16 cellular contexts compared by ENCODE assay signal in the genomic region with DNA sequence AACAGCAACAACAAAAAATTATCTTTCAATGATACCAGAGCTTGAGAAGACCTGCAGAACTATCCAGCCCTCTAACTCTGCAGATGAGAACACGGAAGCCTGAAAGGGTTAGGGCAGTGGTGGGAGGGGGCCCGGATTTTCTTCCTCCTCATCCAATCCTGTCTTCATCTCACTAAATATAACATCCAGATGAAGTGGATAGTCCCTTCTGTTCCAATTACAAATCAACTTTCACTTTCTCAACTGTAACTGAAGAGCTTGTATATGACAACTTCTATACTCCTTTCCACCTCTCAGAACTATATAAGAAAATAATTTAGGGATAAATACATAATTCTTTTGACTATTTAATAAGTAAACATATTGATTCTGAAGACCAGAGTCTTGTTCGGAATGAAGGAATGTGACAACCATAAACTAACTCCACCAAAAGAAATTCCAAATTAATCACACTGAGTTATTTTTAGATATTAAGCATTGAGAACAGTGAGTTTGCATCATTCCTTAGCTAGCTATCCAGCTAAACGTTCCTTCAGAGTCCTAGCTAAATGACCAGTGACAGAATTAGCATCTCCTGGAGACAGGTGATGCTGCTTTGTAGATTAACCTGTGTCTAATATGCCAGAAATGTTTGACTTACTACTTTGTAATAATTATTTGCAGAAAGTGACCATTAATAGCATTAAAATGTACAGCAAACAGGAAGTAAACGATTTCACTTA. TPM values are rescaled to one million over a fixed set of nuclear protein-coding genes. Genes with fewer than 3 reads are reported as not detected.
A peak's percentile ranks its signal among the peaks of the same experiment; 100 is the strongest.
DNase-seq lines count a peak whose midpoint lies in the region; ATAC-seq, FAIRE-seq and TF ChIP-seq lines count a peak whose summit lies in the region.
"Had no signal": no experiment of that assay in that cellular context is flagged by ENCODE, and none has a peak within 500 bp of the region (broad histone marks: within the 10 kb centered on the region; RNA-seq: fewer than 3 reads in every experiment).

No MANE protein-coding gene starts in this region.

- peak; percentile 51 for FAIRE-seq in pancreas (lab: Jason Lieb, UNC)

- no peaks in the 10 kb centered on the region for H3K9me3 ChIP-seq in pancreas
- H3K9me3 ChIP-seq: BE2C had no signal

- peaks cover 34 to 43% (median 36%) of the 10 kb centered on the region in 3 donors for H3K4me1 ChIP-seq in pancreas
- H3K4me1 ChIP-seq: BE2C had no signal

- H3K27ac ChIP-seq in pancreas = peak overlapping the region in 2 of 4 donors; percentile 38 to 69

- intact Hi-C loops in Right ventricle myocardium superior (cut with DNase I) = loop anchor here (10.0 kb wide), 1 partner anchor 71 kb away; no protein-coding TSS in a partner anchor
- intact Hi-C loops in pancreas (cut with DNase I) = no loop called here

- ATAC-seq in Right ventricle myocardium superior (ENCODE audit: poor library complexity) = peak; percentile 63
- peak; percentile 25 to 52 (median 42) for ATAC-seq in pancreas
- no peak for ATAC-seq in HG03460 (IDR thresholded peaks at IDR 0.05; ENCODE audit: unreplicated experiment)
- ATAC-seq in HG03159 (IDR thresholded peaks at IDR 0.05; ENCODE audit: unreplicated experiment) = no peak
- ATAC-seq in HG02885 (IDR thresholded peaks at IDR 0.05; ENCODE audit: poor library complexity, unreplicated experiment) = no peak
- ATAC-seq: esophagus mucosa had no signal

- TF ChIP-seq CTCF in BJ (IDR thresholded peaks at IDR 0.05; ENCODE audit: insufficient read depth, low read depth, low read length) = no peak
- TF ChIP-seq CTCF in pancreas (IDR thresholded peaks at IDR 0.05) = no peak

- H3K4me3 ChIP-seq in BJ (ENCODE audit: low read depth, low read length) (no peak overlapping the region; the same call in 1 of the 2 replicates), pancreas (peak overlapping the region in 2 of 4 donors; percentile 2 to 7)

- H3K36me3 ChIP-seq in BJ (ENCODE audit: control insufficient read depth, insufficient read depth, low read length) (no peaks in the 10 kb centered on the region), pancreas (no peaks in the 10 kb centered on the region)
- H3K36me3 ChIP-seq: BE2C had no signal

- CTCF ChIA-PET in BJ (lab: Yijun Ruan, JAX) = interaction anchor here (1.3 kb wide), 1 partner anchor 14 kb away, joined by 3 read pairs; no protein-coding TSS in a partner anchor

- DNase-seq in BJ (ENCODE audit: low read depth) (peak; percentile 23), astrocyte of the hippocampus (ENCODE audit: low read depth, low spot score) (peak; percentile 38), Right ventricle myocardium superior (no peak), pancreas (no peak), NCI-H510A (lab: John Stamatoyannopoulos, UW) (no peak)
- DNase-seq: activated B cell treated with CpG ODN at 0.5 μM for 24 hours; activated T-cell treated with anti-CD3 and anti-CD28 coated beads, Interleukin-2, amount 50 U/mL, for 24 hours; anterior cingulate cortex; BE2C; NCI-H2081; NK-92 treated with Interleukin-12 subunit alpha and Interleukin-12 subunit beta, amount 100 ng/mL, for 24 hours; stimulated activated CD8-positive, alpha-beta memory T cell treated with anti-CD3 and anti-CD28 coated beads, Interleukin-4, amount 100 ng/mL, for 48 hours had no signal

- no peaks in the 10 kb centered on the region for H3K27me3 ChIP-seq in BJ (ENCODE audit: control insufficient read depth, insufficient read depth, low read length)
- no peaks in the 10 kb centered on the region for H3K27me3 ChIP-seq in pancreas
- H3K27me3 ChIP-seq: BE2C had no signal

- WGBS in pancreas, 2 donors = 9% methylated on average over 5 of the region's 5 CpGs

- POLR2A ChIA-PET in BJ (lab: Charles Lee) = no interaction called here

RNA-seq across cellular contexts. Expression of a gene that starts 32.7 kb away (rescaled TPM):
- polyA plus RNA-seq in BJ (2011; rRNA removed) (3.5 and 4.4 TPM in 2 replicates), pancreas (1 to 10 TPM; 3.6 to 5.5 TPM)
- polyA minus RNA-seq in BJ (2011; rRNA and poly(A)+ RNA removed) = 1.5 and 1.6 TPM in 2 replicates
- total RNA-seq in Right ventricle myocardium superior (3.2 TPM), pancreas (1 to 10 TPM; 2.7 to 5.7 (median 3.6) TPM)

RNA-seq across cellular contexts. Expression of a gene that starts 58.6 kb away (rescaled TPM):
- 33.2 and 46.1 TPM in 2 replicates for polyA plus RNA-seq in BJ (2011; rRNA removed)
- 51.5 and 88.1 TPM in 2 replicates for polyA minus RNA-seq in BJ (2011; rRNA and poly(A)+ RNA removed)
- total RNA-seq in Right ventricle myocardium superior = 237 TPM
- total RNA-seq in pancreas = 1 to 10 TPM; 2.2 to 8.3 (median 4.0) TPM
- 100 to 1,000 TPM in 1 of 2 donors, 10 to 100 TPM in 1; 77.9 to 139 TPM for polyA plus RNA-seq in pancreas

Comparison
In these comparisons a context has a peak if more than half of its experiments do, and no peak if none do; other contexts are left out.
1. DNase-seq: peak in BJ (single experiment) and astrocyte of the hippocampus (single experiment); none in Right ventricle myocardium superior (single experiment), pancreas (0 of 6) and NCI-H510A (single experiment).
2. ATAC-seq: peak in Right ventricle myocardium superior (single experiment) and pancreas (4 of 4); none in HG03460 (single experiment), HG03159 (single experiment) and HG02885 (single experiment).
3. RNA of a gene that starts 58.6 kb away (total RNA-seq): 237 TPM in Right ventricle myocardium superior (single experiment); 2.2 to 8.3 TPM in pancreas; every median in the first group is over 10 times any median in the second.